15 cellular contexts compared by ENCODE assay signal in the genomic region with DNA sequence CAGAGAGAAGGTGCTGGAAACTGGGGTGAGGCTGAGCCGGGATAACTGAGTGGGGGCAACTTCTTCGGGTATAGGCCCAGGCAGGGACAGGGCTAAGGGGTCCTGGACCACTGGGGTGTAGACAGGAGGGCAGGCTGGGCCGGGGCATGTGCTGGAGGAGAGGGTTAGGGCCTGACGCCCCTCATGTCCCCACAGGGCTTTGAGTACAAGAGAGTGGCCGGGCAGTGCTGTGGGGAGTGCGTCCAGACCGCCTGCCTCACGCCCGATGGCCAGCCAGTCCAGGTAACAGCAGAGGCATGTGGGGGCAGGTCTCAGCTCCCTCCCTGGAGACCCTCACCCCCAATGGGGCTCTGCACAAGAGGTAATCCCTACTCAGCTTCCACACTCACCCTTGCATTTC. TPM values are rescaled to one million over a fixed set of nuclear protein-coding genes. Genes with fewer than 3 reads are reported as not detected.
DNase-seq lines count a peak whose midpoint lies in the region; TF ChIP-seq lines count a peak whose summit lies in the region.
"Had no signal": no experiment of that assay in that cellular context is flagged by ENCODE, and none has a peak within 500 bp of the region (broad histone marks: within the 10 kb centered on the region; RNA-seq: fewer than 3 reads in every experiment).

No MANE protein-coding gene starts in this region.

- no peak for TF ChIP-seq EP300 in Ishikawa (IDR thresholded peaks at IDR 0.05; ENCODE audit: borderline replicate concordance)

- H3K9me2 ChIP-seq in Karpas-422 (replicated peaks; ENCODE audit: insufficient read depth, low read length) = no peaks in the 10 kb centered on the region

- no peak for TF ChIP-seq CTCF in glutamatergic neuron (IDR thresholded peaks at IDR 0.05; ENCODE audit: partially characterized antibody, unreplicated experiment)

- H3K4me2 ChIP-seq in Karpas-422 (ENCODE audit: low read depth, low read length, poor library complexity, severe bottlenecking) = no peak overlapping the region
- H3K4me2 ChIP-seq: BLaER1 had no signal

- peaks cover 9% of the 10 kb centered on the region for H3K4me1 Mint-ChIP-seq in activated naive CD4-positive, alpha-beta T cell treated with anti-CD3 and anti-CD28 coated beads, Interleukin-2, amount 50 U/mL, for 24 hours
- no peaks in the 10 kb centered on the region for H3K4me1 Mint-ChIP-seq in glutamatergic neuron (ENCODE audit: low read depth, unreplicated experiment)

- no peaks in the 10 kb centered on the region for H3K79me2 ChIP-seq in Karpas-422 (ENCODE audit: low read length)

- H3K27ac Mint-ChIP-seq in activated naive CD4-positive, alpha-beta T cell treated with anti-CD3 and anti-CD28 coated beads, Interleukin-2, amount 50 U/mL, for 24 hours = peak overlapping the region; percentile 51
- H3K27ac Mint-ChIP-seq in glutamatergic neuron (ENCODE audit: unreplicated experiment) = no peak overlapping the region
- H3K27ac Mint-ChIP-seq: B cell; CD4-positive, CD25-positive, alpha-beta regulatory T cell; CD8-positive, alpha-beta T cell had no signal

- DNase-seq in activated naive CD4-positive, alpha-beta T cell treated with anti-CD3 and anti-CD28 coated beads, Interleukin-2, amount 50 U/mL, for 16 hours = no peak
- DNase-seq in glutamatergic neuron (peak; percentile 12), NCI-H2227 treated with DMSO at 0.1 percent for 48 hours (lab: John Stamatoyannopoulos, UW) (no peak), Karpas-422 (no peak)
- DNase-seq: DMS153, GOT3 had no signal

- no peak overlapping the region for H3K4me3 Mint-ChIP-seq in activated naive CD4-positive, alpha-beta T cell treated with anti-CD3 and anti-CD28 coated beads, Interleukin-2, amount 50 U/mL, for 24 hours
- H3K4me3 Mint-ChIP-seq in glutamatergic neuron (ENCODE audit: unreplicated experiment) = no peak overlapping the region
- H3K4me3 Mint-ChIP-seq: B cell; CD4-positive, CD25-positive, alpha-beta regulatory T cell; CD8-positive, alpha-beta T cell had no signal

- H3K9me3 ChIP-seq in Karpas-422 (ENCODE audit: low read length) = no peaks in the 10 kb centered on the region
- H3K9me3 ChIP-seq: Caco-2 had no signal

- peaks cover 16% of the 10 kb centered on the region for H3K4me1 ChIP-seq in Karpas-422 (ENCODE audit: low read length)

- no peak overlapping the region for H2AFZ ChIP-seq in Karpas-422 (ENCODE audit: low read length)

- no peak for TF ChIP-seq RAD21 in Ishikawa (IDR thresholded peaks at IDR 0.05; ENCODE audit: low read depth)

- H3K9ac ChIP-seq in Karpas-422 (ENCODE audit: low read length) = no peak overlapping the region
- H3K9ac ChIP-seq: BLaER1 had no signal

- no peaks in the 10 kb centered on the region for H4K20me1 ChIP-seq in Karpas-422 (ENCODE audit: insufficient read depth, low read depth, low read length)
- H4K20me1 ChIP-seq: BLaER1 had no signal

- no peak overlapping the region for H3K4me3 ChIP-seq in Karpas-422 (ENCODE audit: low read length)
- H3K4me3 ChIP-seq: BLaER1 had no signal

- H3K27me3 Mint-ChIP-seq in activated naive CD4-positive, alpha-beta T cell treated with anti-CD3 and anti-CD28 coated beads, Interleukin-2, amount 50 U/mL, for 24 hours = no peaks in the 10 kb centered on the region
- peaks cover 3% of the 10 kb centered on the region for H3K27me3 Mint-ChIP-seq in glutamatergic neuron (ENCODE audit: unreplicated experiment)
- H3K27me3 Mint-ChIP-seq: B cell had no signal

- no peaks in the 10 kb centered on the region for H3K36me3 ChIP-seq in Karpas-422 (ENCODE audit: insufficient read depth, low read length)
- H3K36me3 ChIP-seq: BLaER1 had no signal

- H3K27ac ChIP-seq in Karpas-422 (ENCODE audit: low read length) = no peak overlapping the region
- H3K27ac ChIP-seq: 22Rv1, BLaER1, C4-2B had no signal

- H3K27me3 ChIP-seq in Karpas-422 (ENCODE audit: low read length) = no peaks in the 10 kb centered on the region
- H3K27me3 ChIP-seq: BLaER1 had no signal

- no peaks in the 10 kb centered on the region for H3K9me3 Mint-ChIP-seq in activated naive CD4-positive, alpha-beta T cell treated with anti-CD3 and anti-CD28 coated beads, Interleukin-2, amount 50 U/mL, for 24 hours
- peaks cover 1% of the 10 kb centered on the region for H3K9me3 Mint-ChIP-seq in glutamatergic neuron (ENCODE audit: unreplicated experiment)

- H3K36me3 Mint-ChIP-seq in activated naive CD4-positive, alpha-beta T cell treated with anti-CD3 and anti-CD28 coated beads, Interleukin-2, amount 50 U/mL, for 24 hours = peaks cover 1% of the 10 kb centered on the region
- peaks cover 4% of the 10 kb centered on the region for H3K36me3 Mint-ChIP-seq in glutamatergic neuron (ENCODE audit: unreplicated experiment)
- H3K36me3 Mint-ChIP-seq: CD4-positive, CD25-positive, alpha-beta regulatory T cell; CD8-positive, alpha-beta T cell had no signal

TF ChIP-seq in Ishikawa, 13 proteins besides CTCF, POLR2A, EP300 and RAD21:
- no peak for TF ChIP-seq TEAD4 (IDR thresholded peaks at IDR 0.05)
- TF ChIP-seq ZBTB7A (IDR thresholded peaks at IDR 0.05; ENCODE audit: low read depth) = peak; percentile 32; the same call in 1 of the 2 replicates

RNA-seq across cellular contexts. Expression of a gene that starts 36.7 kb away (rescaled TPM):
- not detected for total RNA-seq in glutamatergic neuron (ENCODE audit: unreplicated experiment)
- total RNA-seq in Karpas-422 (2014; rRNA removed; shearing (Covaris generic); ENCODE audit: low replicate concordance) = under 0.01 and 0.04 TPM in 2 replicates
- total RNA-seq: B cell; Caco-2; CD4-positive, CD25-positive, alpha-beta regulatory T cell; CD8-positive, alpha-beta T cell had no signal

RNA-seq across cellular contexts. Expression of a gene that starts 49.9 kb away (rescaled TPM):
- 67.5 TPM for total RNA-seq in glutamatergic neuron (ENCODE audit: unreplicated experiment)
- total RNA-seq in Karpas-422 (2014; rRNA removed; shearing (Covaris generic); ENCODE audit: low replicate concordance) = 6.5 and 20.9 TPM in 2 replicates
